ENCODE assay signal across 20 cellular contexts in genomic region chr6:106356382-106356781, GRCh38. TPM values are rescaled to one million over a fixed set of nuclear protein-coding genes. Genes with fewer than 3 reads are reported as not detected.
DNase-seq lines count a peak whose midpoint lies in the region; FAIRE-seq and TF ChIP-seq lines count a peak whose summit lies in the region.
"Had no signal": no experiment of that assay in that cellular context is flagged by ENCODE, and none has a peak within 500 bp of the region (broad histone marks: within the 10 kb centered on the region; RNA-seq: fewer than 3 reads in every experiment).

No MANE protein-coding gene starts in this region.

- dilution Hi-C loops in keratinocyte (cut with MboI; ENCODE audit: extremely low pct_ligation_motif_present, low sequenced_read_pairs), result no loop called here

- intact Hi-C loops in breast epithelium (cut with DNase I; ENCODE audit: low total_unique reads), result no loop called here

- H3K9me1 ChIP-seq in keratinocyte (ENCODE audit: control insufficient read depth, extremely low read depth, insufficient read depth, low read length), result no peaks in the 10 kb centered on the region

- no peaks in the 10 kb centered on the region for H3K27me3 ChIP-seq in keratinocyte (ENCODE audit: control insufficient read depth, extremely low read depth, insufficient read depth, low read length)
- peaks cover 0 to 4% of the 10 kb centered on the region in 2 donors for H3K27me3 ChIP-seq in breast epithelium

- peaks cover 5% of the 10 kb centered on the region for H3K79me2 ChIP-seq in keratinocyte (ENCODE audit: control insufficient read depth, insufficient read depth, low read length)

- no peaks in the 10 kb centered on the region for H3K36me3 ChIP-seq in keratinocyte (ENCODE audit: control insufficient read depth in 2 of 2, extremely low read depth in 1 of 2, insufficient read depth in 2 of 2, low read length in 2 of 2)
- no peaks in the 10 kb centered on the region for H3K36me3 ChIP-seq in breast epithelium
- H3K36me3 ChIP-seq: BE2C had no signal

- FAIRE-seq in keratinocyte (lab: Jason Lieb, UNC), result no peak
- FAIRE-seq in D721Med (lab: Jason Lieb, UNC), result no peak
- FAIRE-seq: GM12892 had no signal

- TF ChIP-seq CTCF in keratinocyte (optimal IDR thresholded peaks at IDR 0.05 in 1 of 3, IDR thresholded peaks at IDR 0.05 in 1 of 3, conservative IDR thresholded peaks at IDR 0.05 in 1 of 3; ENCODE audit: extremely low read depth in 1 of 3, insufficient read depth in 2 of 3, low read length in 3 of 3) (no peak), breast epithelium (IDR thresholded peaks at IDR 0.05) (no peak), D721Med (IDR thresholded peaks at IDR 0.05; ENCODE audit: insufficient read depth, missing control alignments) (no peak)

- H3K27ac ChIP-seq in keratinocyte (ENCODE audit: control insufficient read depth, insufficient read depth, low read length) (no peak overlapping the region), breast epithelium (no peak overlapping the region)
- H3K27ac ChIP-seq: C4-2B had no signal

- peak overlapping the region; percentile 10 for H2AFZ ChIP-seq in keratinocyte (ENCODE audit: control insufficient read depth, low read length)

- DNase-seq in AG08395 (ENCODE audit: low spot score) (peak; percentile 28), GM04503 (ENCODE audit: low read depth) (peak; percentile 23), M059J (ENCODE audit: low read depth) (peak; percentile 23), keratinocyte (ENCODE audit: low read depth, low spot score) (no peak), NCI-H345 (lab: John Stamatoyannopoulos, UW) (no peak), breast epithelium (ENCODE audit: low spot score in 2 of 2) (no peak), D721Med (ENCODE audit: insufficient read length, low spot score) (no peak)
- DNase-seq in stimulated activated CD4-positive, alpha-beta T cell treated with anti-CD3 and anti-CD28 coated beads, Interleukin-4, amount 100 ng/mL, for 1 hour, result no peak
- DNase-seq: 8988T; ACHN; BE2C; CD4-positive, alpha-beta memory T cell; DMS153; DND-41; HCEC 1CT; IMR-90; KG1 had no signal

- H3K9me3 ChIP-seq in keratinocyte (ENCODE audit: control insufficient read depth, low read depth, low read length) (no peaks in the 10 kb centered on the region), breast epithelium (no peaks in the 10 kb centered on the region)
- H3K9me3 ChIP-seq: BE2C had no signal

- no peaks in the 10 kb centered on the region for H4K20me1 ChIP-seq in keratinocyte (ENCODE audit: control insufficient read depth, extremely low read depth, insufficient read depth, low read length)

- no peak overlapping the region for H3K9ac ChIP-seq in keratinocyte (ENCODE audit: control insufficient read depth, extremely low read depth, insufficient read depth, low read length)

- no peak for TF ChIP-seq POLR2A in breast epithelium (IDR thresholded peaks at IDR 0.05)

- H3K4me3 ChIP-seq in keratinocyte (ENCODE audit: control insufficient read depth in 2 of 3, extremely low read depth in 1 of 3, insufficient read depth in 2 of 3, low read depth in 1 of 3, low read length in 3 of 3), result no peak overlapping the region
- no peak overlapping the region for H3K4me3 ChIP-seq in breast epithelium

- peaks cover 3% of the 10 kb centered on the region for H3K4me1 ChIP-seq in keratinocyte (ENCODE audit: control insufficient read depth, extremely low read depth, insufficient read depth, low read length)
- H3K4me1 ChIP-seq in breast epithelium, result no peaks in the 10 kb centered on the region
- H3K4me1 ChIP-seq: BE2C had no signal

- H3K4me2 ChIP-seq in keratinocyte (ENCODE audit: control insufficient read depth, extremely low read depth, insufficient read depth, low read depth, low read length), result no peak overlapping the region

RNA-seq across cellular contexts. Expression of gene CRYBG1, which starts 4.1 kb away (rescaled TPM):
- 18.9 and 23.7 TPM in 2 replicates for total RNA-seq in M059J (2014; rRNA removed; shearing (Covaris generic))
- polyA plus RNA-seq in keratinocyte, result 33.8 to 54.7 TPM (median 36.9 TPM) in 3 replicates
- polyA plus RNA-seq in keratinocyte (2011; ENCODE audit: low read depth), result 60.7 TPM
- polyA plus RNA-seq in keratinocyte (2011; cell fraction: cytosol; rRNA removed), result 20.3 and 32.0 TPM in 2 replicates
- 51.0 and 57.2 TPM in 2 replicates for polyA plus RNA-seq in keratinocyte (2011; cell fraction: nucleus; rRNA removed)
- 32.0 and 53.1 TPM in 2 replicates for polyA plus RNA-seq in keratinocyte (2012; ENCODE audit: low replicate concordance)
- 26.5 to 85.7 TPM (median 52.9 TPM) in 3 replicates for polyA minus RNA-seq in keratinocyte
- 36.6 TPM for polyA minus RNA-seq in keratinocyte (2011; cell fraction: cytosol; rRNA and poly(A)+ RNA removed)
- polyA minus RNA-seq in keratinocyte (2011; cell fraction: nucleus; rRNA and poly(A)+ RNA removed), result 61.8 and 116 TPM in 2 replicates
- total RNA-seq in breast epithelium, result 100 to 1,000 TPM in 1 of 3 donors, 10 to 100 TPM in 2; 30.9 to 142 (median 38.3) TPM
- total RNA-seq: G401 had no signal

RNA-seq across cellular contexts. Expression of gene ATG5, which starts 30.8 kb away (rescaled TPM):
- 79.6 and 110 TPM in 2 replicates for total RNA-seq in M059J (2014; rRNA removed; shearing (Covaris generic))
- polyA plus RNA-seq in keratinocyte, result 29.1 to 60.0 TPM (median 32.8 TPM) in 3 replicates
- polyA plus RNA-seq in keratinocyte (2011; ENCODE audit: low read depth), result 151 TPM
- 23.9 and 47.2 TPM in 2 replicates for polyA plus RNA-seq in keratinocyte (2011; cell fraction: cytosol; rRNA removed)
- polyA plus RNA-seq in keratinocyte (2011; cell fraction: nucleus; rRNA removed), result 18.6 and 25.7 TPM in 2 replicates
- polyA plus RNA-seq in keratinocyte (2012; ENCODE audit: low replicate concordance), result 27.0 and 31.8 TPM in 2 replicates
- 5.3 to 41.9 TPM (median 20.7 TPM) in 3 replicates for polyA minus RNA-seq in keratinocyte
- polyA minus RNA-seq in keratinocyte (2011; cell fraction: cytosol; rRNA and poly(A)+ RNA removed), result 18.2 TPM
- 18.5 and 41.2 TPM in 2 replicates for polyA minus RNA-seq in keratinocyte (2011; cell fraction: nucleus; rRNA and poly(A)+ RNA removed)
- 10 to 100 TPM; 35.8 to 51.1 (median 45.9) TPM for total RNA-seq in breast epithelium

Comparison
In these comparisons a context has a peak if more than half of its experiments do, and no peak if none do; other contexts are left out.
1. DNase-seq: peak in AG08395 (single experiment), GM04503 (single experiment) and M059J (single experiment); none in keratinocyte (single experiment), NCI-H345 (single experiment), breast epithelium (0 of 2), stimulated activated CD4-positive, alpha-beta T cell treated with anti-CD3 and anti-CD28 coated beads, Interleukin-4, amount 100 ng/mL, for 1 hour (single experiment) and D721Med (single experiment).